9 cellular contexts compared by ENCODE assay signal in genomic region chr14:31229009-31229408, GRCh38. TPM values are rescaled to one million over a fixed set of nuclear protein-coding genes. Genes with fewer than 3 reads are reported as not detected.
DNase-seq lines count a peak whose midpoint lies in the region; ATAC-seq and TF ChIP-seq lines count a peak whose summit lies in the region.
"Had no signal": no experiment of that assay in that cellular context is flagged by ENCODE, and none has a peak within 500 bp of the region (broad histone marks: within the 10 kb centered on the region; RNA-seq: fewer than 3 reads in every experiment).

No MANE protein-coding gene starts in this region.

- no peak overlapping the region for H3K27ac Mint-ChIP-seq in activated CD8-positive, alpha-beta T cell treated with anti-CD3 and anti-CD28 coated beads for 36 hours
- no peak overlapping the region for H3K27ac Mint-ChIP-seq in activated CD8-positive, alpha-beta T cell treated with anti-CD3 and anti-CD28 coated beads, Interleukin-2, amount 10 ng/mL, durations not matched to agents 7 days and 5 days
- no peak overlapping the region for H3K27ac Mint-ChIP-seq in endothelial cell (ENCODE audit: unreplicated experiment)
- H3K27ac Mint-ChIP-seq: T-helper 1 cell treated with Interleukin-12 subunit alpha and Interleukin-12 subunit beta and Interleukin-4 antibody, amounts not matched to agents 30 μg/mL and 1 μg/mL, for 36 hours had no signal

- no peaks in the 10 kb centered on the region for H3K4me1 Mint-ChIP-seq in activated CD8-positive, alpha-beta T cell treated with anti-CD3 and anti-CD28 coated beads for 36 hours (ENCODE audit: low read depth)
- H3K4me1 Mint-ChIP-seq in activated CD8-positive, alpha-beta T cell treated with anti-CD3 and anti-CD28 coated beads, Interleukin-2, amount 10 ng/mL, durations not matched to agents 7 days and 5 days (ENCODE audit: low read depth) = peaks cover 2% of the 10 kb centered on the region
- no peaks in the 10 kb centered on the region for H3K4me1 Mint-ChIP-seq in endothelial cell (ENCODE audit: unreplicated experiment)

- DNase-seq in activated CD8-positive, alpha-beta T cell treated with anti-CD3 and anti-CD28 coated beads for 36 hours = no peak
- DNase-seq in activated CD8-positive, alpha-beta T cell treated with anti-CD3 and anti-CD28 coated beads, Interleukin-2, amount 10 ng/mL, durations not matched to agents 7 days and 5 days = no peak
- DNase-seq in epithelial cell of prostate (ENCODE audit: low read depth, low spot score) (no peak), upper lobe of right lung (no peak), NCI-H1105 (lab: John Stamatoyannopoulos, UW) (no peak), 8988T (no peak), endothelial cell (ENCODE audit: low spot score) (no peak)

- no peaks in the 10 kb centered on the region for H3K9me3 Mint-ChIP-seq in activated CD8-positive, alpha-beta T cell treated with anti-CD3 and anti-CD28 coated beads for 36 hours
- no peaks in the 10 kb centered on the region for H3K9me3 Mint-ChIP-seq in activated CD8-positive, alpha-beta T cell treated with anti-CD3 and anti-CD28 coated beads, Interleukin-2, amount 10 ng/mL, durations not matched to agents 7 days and 5 days (ENCODE audit: insufficient read depth)
- no peaks in the 10 kb centered on the region for H3K9me3 Mint-ChIP-seq in endothelial cell (ENCODE audit: unreplicated experiment)
- H3K9me3 Mint-ChIP-seq: T-helper 1 cell treated with Interleukin-12 subunit alpha and Interleukin-12 subunit beta and Interleukin-4 antibody, amounts not matched to agents 30 μg/mL and 1 μg/mL, for 36 hours had no signal

- no peak for TF ChIP-seq CTCF in activated CD8-positive, alpha-beta T cell treated with anti-CD3 and anti-CD28 coated beads for 36 hours (IDR thresholded peaks at IDR 0.05)
- TF ChIP-seq CTCF in upper lobe of right lung (IDR thresholded peaks at IDR 0.05) (no peak), endothelial cell (IDR thresholded peaks at IDR 0.05; ENCODE audit: unreplicated experiment) (no peak)

- H3K9me3 ChIP-seq in upper lobe of right lung = no peaks in the 10 kb centered on the region

- no peaks in the 10 kb centered on the region for H3K36me3 ChIP-seq in upper lobe of right lung

- H3K27me3 ChIP-seq in upper lobe of right lung = no peaks in the 10 kb centered on the region

- peak overlapping the region; percentile 95 for H3K27ac ChIP-seq in epithelial cell of prostate
- peak overlapping the region; percentile 60 for H3K27ac ChIP-seq in upper lobe of right lung

- H3K4me3 Mint-ChIP-seq in activated CD8-positive, alpha-beta T cell treated with anti-CD3 and anti-CD28 coated beads for 36 hours = no peak overlapping the region
- no peak overlapping the region for H3K4me3 Mint-ChIP-seq in activated CD8-positive, alpha-beta T cell treated with anti-CD3 and anti-CD28 coated beads, Interleukin-2, amount 10 ng/mL, durations not matched to agents 7 days and 5 days
- no peak overlapping the region for H3K4me3 Mint-ChIP-seq in endothelial cell (ENCODE audit: unreplicated experiment)
- H3K4me3 Mint-ChIP-seq: T-helper 1 cell treated with Interleukin-12 subunit alpha and Interleukin-12 subunit beta and Interleukin-4 antibody, amounts not matched to agents 30 μg/mL and 1 μg/mL, for 36 hours had no signal

- H3K27me3 Mint-ChIP-seq in activated CD8-positive, alpha-beta T cell treated with anti-CD3 and anti-CD28 coated beads for 36 hours = no peaks in the 10 kb centered on the region
- H3K27me3 Mint-ChIP-seq in activated CD8-positive, alpha-beta T cell treated with anti-CD3 and anti-CD28 coated beads, Interleukin-2, amount 10 ng/mL, durations not matched to agents 7 days and 5 days (ENCODE audit: low read depth) = peaks cover 5% of the 10 kb centered on the region
- no peaks in the 10 kb centered on the region for H3K27me3 Mint-ChIP-seq in endothelial cell (ENCODE audit: unreplicated experiment)

- H3K36me3 Mint-ChIP-seq in activated CD8-positive, alpha-beta T cell treated with anti-CD3 and anti-CD28 coated beads for 36 hours (ENCODE audit: low read depth) = no peaks in the 10 kb centered on the region
- no peaks in the 10 kb centered on the region for H3K36me3 Mint-ChIP-seq in activated CD8-positive, alpha-beta T cell treated with anti-CD3 and anti-CD28 coated beads, Interleukin-2, amount 10 ng/mL, durations not matched to agents 7 days and 5 days (ENCODE audit: low read depth)
- no peaks in the 10 kb centered on the region for H3K36me3 Mint-ChIP-seq in endothelial cell (ENCODE audit: low read depth, unreplicated experiment)

- POLR2A ChIA-PET in activated CD8-positive, alpha-beta T cell treated with anti-CD3 and anti-CD28 coated beads for 36 hours (lab: Charles Lee) = interaction anchor here (2.4 kb wide), 1 partner anchor 21 kb away, joined by 9 read pairs; the partner anchor contains the start of gene HECTD1
- POLR2A ChIA-PET in activated CD8-positive, alpha-beta T cell treated with anti-CD3 and anti-CD28 coated beads, Interleukin-2, amount 10 ng/mL, durations not matched to agents 7 days and 5 days (lab: Charles Lee) = interaction anchor here (2.3 kb wide), 1 partner anchor 22 kb away, joined by 11 read pairs; the partner anchor contains the start of gene HECTD1

- peak; percentile 24 for ATAC-seq in activated CD8-positive, alpha-beta T cell treated with anti-CD3 and anti-CD28 coated beads for 36 hours
- no peak for ATAC-seq in activated CD8-positive, alpha-beta T cell treated with anti-CD3 and anti-CD28 coated beads, Interleukin-2, amount 10 ng/mL, durations not matched to agents 7 days and 5 days
- ATAC-seq in HG03159 (IDR thresholded peaks at IDR 0.05; ENCODE audit: unreplicated experiment) (peak; percentile 95), upper lobe of right lung (no peak)

- CTCF ChIA-PET in activated CD8-positive, alpha-beta T cell treated with anti-CD3 and anti-CD28 coated beads for 36 hours (lab: Charles Lee) = interaction anchor here (1.2 to 1.7 kb wide), 2 partner anchors 21 to 23 kb away, joined by 4 to 5 read pairs; partner anchors contain the start of gene HECTD1
- CTCF ChIA-PET in activated CD8-positive, alpha-beta T cell treated with anti-CD3 and anti-CD28 coated beads, Interleukin-2, amount 10 ng/mL, durations not matched to agents 7 days and 5 days (lab: Charles Lee) = interaction anchor here (0.6 kb wide), 1 partner anchor 249 kb away, joined by 3 read pairs; no protein-coding TSS in a partner anchor

- peaks cover 17% of the 10 kb centered on the region for H3K4me1 ChIP-seq in upper lobe of right lung

- intact Hi-C loops in activated CD8-positive, alpha-beta T cell treated with anti-CD3 and anti-CD28 coated beads for 36 hours (cut with micrococcal nuclease) = no loop called here
- intact Hi-C loops in upper lobe of right lung (cut with DNase I) = no loop called here

- H3K4me3 ChIP-seq in upper lobe of right lung = no peak overlapping the region

RNA-seq across cellular contexts. Expression of gene HECTD1, which starts 21.4 kb away (rescaled TPM):
- 10 to 100 TPM; 78.9 to 82.2 TPM for total RNA-seq in activated CD8-positive, alpha-beta T cell treated with anti-CD3 and anti-CD28 coated beads for 36 hours
- 100 to 1,000 TPM in 1 of 2 experiments, 10 to 100 TPM in 1; 90.6 to 105 TPM for total RNA-seq in activated CD8-positive, alpha-beta T cell treated with anti-CD3 and anti-CD28 coated beads, Interleukin-2, amount 10 ng/mL, durations not matched to agents 7 days and 5 days
- total RNA-seq in upper lobe of right lung (161 TPM), endothelial cell (ENCODE audit: unreplicated experiment) (222 TPM)

Comparison
In these comparisons a context has a peak if more than half of its experiments do, and no peak if none do; other contexts are left out.
1. ATAC-seq: peak in activated CD8-positive, alpha-beta T cell treated with anti-CD3 and anti-CD28 coated beads for 36 hours (single experiment) and HG03159 (single experiment); none in activated CD8-positive, alpha-beta T cell treated with anti-CD3 and anti-CD28 coated beads, Interleukin-2, amount 10 ng/mL, durations not matched to agents 7 days and 5 days (single experiment) and upper lobe of right lung (single experiment).